8 cellular contexts compared by ENCODE assay signal in the genomic region with DNA sequence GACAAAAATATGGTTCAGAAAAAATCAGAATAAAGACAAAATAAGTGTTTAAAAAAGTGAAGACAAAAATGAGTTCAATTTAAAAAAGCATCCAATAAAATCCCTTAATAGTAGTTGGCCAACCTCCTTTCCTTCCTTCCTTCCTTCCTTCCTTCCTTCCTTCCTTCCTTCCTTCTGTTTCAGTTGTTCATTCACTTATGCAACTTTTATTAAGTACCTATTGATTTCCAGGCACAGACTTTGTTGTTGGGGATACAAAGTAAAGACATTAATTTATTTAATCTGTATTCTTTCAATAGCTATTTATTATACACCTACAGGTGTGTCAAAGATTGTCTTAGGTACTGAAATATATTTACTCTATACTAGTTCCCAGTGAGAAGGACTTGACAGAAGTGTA. TPM values are rescaled to one million over a fixed set of nuclear protein-coding genes. Genes with fewer than 3 reads are reported as not detected.
"Had no signal": no experiment of that assay in that cellular context is flagged by ENCODE, and none has a peak within 500 bp of the region (broad histone marks: within the 10 kb centered on the region; RNA-seq: fewer than 3 reads in every experiment).

No MANE protein-coding gene starts in this region.

- H3K4me3 ChIP-seq: GM12878 had no signal

- DNase-seq: GDM1, GF-D8 had no signal

- FAIRE-seq: GM12878, GM12891, GM12892, GM18507, GM19239 had no signal

RNA-seq across cellular contexts. Expression of gene LIPI, which starts 2.4 kb away (rescaled TPM):
- total RNA-seq: G401, GM12878 had no signal

RNA-seq across cellular contexts. Expression of gene RBM11, which starts 2.8 kb away (rescaled TPM):
- total RNA-seq: G401 had no signal
